ENCODE assay signal across 14 cellular contexts in the genomic region with DNA sequence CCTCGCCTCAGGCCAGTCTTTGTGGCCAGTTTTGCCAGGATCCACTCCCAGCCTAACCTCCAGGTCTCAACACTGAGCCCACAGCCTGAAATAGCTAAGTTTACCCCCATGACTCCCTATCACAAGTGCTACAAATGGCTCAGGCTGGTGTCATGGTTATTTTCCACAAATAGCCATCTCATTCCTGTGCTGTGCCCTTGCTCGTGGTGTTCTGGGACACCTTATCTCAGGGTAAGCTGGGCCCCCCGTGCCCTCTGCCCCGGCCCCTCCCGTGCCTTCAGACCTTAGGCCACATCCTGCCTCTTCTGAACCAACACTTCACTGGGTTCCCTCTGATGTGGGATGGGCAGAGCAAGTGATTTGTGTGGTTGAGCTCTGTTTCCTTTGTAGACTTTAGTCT.
DNase-seq lines count a peak whose midpoint lies in the region; ATAC-seq, FAIRE-seq and TF ChIP-seq lines count a peak whose summit lies in the region.
"Had no signal": no experiment of that assay in that cellular context is flagged by ENCODE, and none has a peak within 500 bp of the region (broad histone marks: within the 10 kb centered on the region; RNA-seq: fewer than 3 reads in every experiment).

No MANE protein-coding gene starts in this region.

- no peaks in the 10 kb centered on the region for H3K9me3 Mint-ChIP-seq in activated CD8-positive, alpha-beta T cell treated with anti-CD3 and anti-CD28 coated beads, Interleukin-2, amount 10 ng/mL, durations not matched to agents 7 days and 5 days (ENCODE audit: insufficient read depth)

- TF ChIP-seq CTCF in HepG2 (CRISPR knock-in tag; IDR thresholded peaks at IDR 0.05): no peak
- no peak for TF ChIP-seq CTCF in right lobe of liver (IDR thresholded peaks at IDR 0.05)
- no peak for TF ChIP-seq CTCF in testis (IDR thresholded peaks at IDR 0.05)

- in situ Hi-C loops in HepG2 (cut with HindIII; ENCODE audit: extremely low pct_ligation_motif_present, low pct_unique_long_range_greater_than_20kb): no loop called here

- WGBS in HepG2 (ENCODE audit: low lambda C conversion rate): 6% methylated on average over 4 of the region's 5 CpGs
- 100% methylated on average over 1 of the region's 5 CpGs for WGBS in right lobe of liver (ENCODE audit: insufficient coverage, low coverage, low lambda C conversion rate, missing lambda C conversion rate)
- 44% methylated on average over 5 of the region's 5 CpGs for WGBS in right cardiac atrium
- WGBS in testis, 2 donors: 66 to 69% methylated on average over 5 of the region's 5 CpGs

- no peak overlapping the region for H2AFZ ChIP-seq in HepG2 (ENCODE audit: low read length)

- H3K36me3 Mint-ChIP-seq in activated CD8-positive, alpha-beta T cell treated with anti-CD3 and anti-CD28 coated beads, Interleukin-2, amount 10 ng/mL, durations not matched to agents 7 days and 5 days (ENCODE audit: low read depth): no peaks in the 10 kb centered on the region
- H3K36me3 Mint-ChIP-seq: activated naive CD8-positive, alpha-beta T cell had no signal

- POLR2A ChIA-PET in HepG2 (lab: Yijun Ruan, JAX): no interaction called here
- POLR2A ChIA-PET in activated CD8-positive, alpha-beta T cell treated with anti-CD3 and anti-CD28 coated beads, Interleukin-2, amount 10 ng/mL, durations not matched to agents 7 days and 5 days (lab: Charles Lee): no interaction called here

- TF ChIP-seq EP300 in HepG2 (IDR thresholded peaks at IDR 0.05; ENCODE audit: low read depth in 2 of 2, low read length in 2 of 2) (no peak), HepG2 (CRISPR knock-in tag; IDR thresholded peaks at IDR 0.05; ENCODE audit: borderline replicate concordance) (no peak)

- no peaks in the 10 kb centered on the region for H3K79me2 ChIP-seq in HepG2 (ENCODE audit: insufficient read depth, low read length)

- CTCF ChIA-PET in HepG2 (lab: Yijun Ruan, JAX; ENCODE audit: low intra/inter-chr PET ratio, low total read pairs): no interaction called here
- CTCF ChIA-PET in activated CD8-positive, alpha-beta T cell treated with anti-CD3 and anti-CD28 coated beads, Interleukin-2, amount 10 ng/mL, durations not matched to agents 7 days and 5 days (lab: Charles Lee): interaction anchor here (1.0 kb wide), 2 partner anchors 15 to 93 kb away, joined by 3 to 5 read pairs; a partner anchor contains a TSS

- intact Hi-C loops in HepG2 (cut with micrococcal nuclease; ENCODE audit: unreplicated experiment) (no loop called here), right lobe of liver (cut with DNase I) (no loop called here), right cardiac atrium (cut with DNase I) (no loop called here), testis (cut with DNase I; ENCODE audit: low total_unique reads) (no loop called here), posterior vena cava (cut with DNase I) (no loop called here)

- H3K36me3 ChIP-seq in HepG2 (replicated peaks in 1 of 2; ENCODE audit: control insufficient read depth in 1 of 2, insufficient read depth in 2 of 2, low read length in 2 of 2): no peaks in the 10 kb centered on the region
- no peaks in the 10 kb centered on the region for H3K36me3 ChIP-seq in right lobe of liver
- no peaks in the 10 kb centered on the region for H3K36me3 ChIP-seq in testis (ENCODE audit: low read depth, missing control alignments)

- H3K4me3 ChIP-seq in HepG2 (replicated peaks in 1 of 3; ENCODE audit: insufficient read depth in 1 of 3, low read depth in 2 of 3, low read length in 3 of 3): no peak overlapping the region
- no peak overlapping the region for H3K4me3 ChIP-seq in right lobe of liver
- H3K4me3 ChIP-seq in right cardiac atrium (ENCODE audit: low read length): no peak overlapping the region
- H3K4me3 ChIP-seq in testis: no peak overlapping the region

- H3K9me3 ChIP-seq in HepG2 (ENCODE audit: low read length) (no peaks in the 10 kb centered on the region), right lobe of liver (no peaks in the 10 kb centered on the region), right cardiac atrium (ENCODE audit: control insufficient read depth, low read length) (no peaks in the 10 kb centered on the region), testis (no peaks in the 10 kb centered on the region)

- peaks cover 77% of the 10 kb centered on the region for H3K27me3 Mint-ChIP-seq in activated CD8-positive, alpha-beta T cell treated with anti-CD3 and anti-CD28 coated beads, Interleukin-2, amount 10 ng/mL, durations not matched to agents 7 days and 5 days (ENCODE audit: low read depth)

- H3K4me1 ChIP-seq in HepG2 (ENCODE audit: insufficient read depth, low read length) (peaks cover 24% of the 10 kb centered on the region), right lobe of liver (no peaks in the 10 kb centered on the region), right cardiac atrium (ENCODE audit: control insufficient read depth, insufficient read depth, low read length) (peaks cover 4% of the 10 kb centered on the region), testis (no peaks in the 10 kb centered on the region)

- no peak overlapping the region for H3K4me2 ChIP-seq in HepG2 (ENCODE audit: low read depth, low read length)

- TF ChIP-seq POLR2A in HepG2 (IDR thresholded peaks at IDR 0.05; ENCODE audit: insufficient read depth in 1 of 2, low read depth in 2 of 2, low read length in 2 of 2) (no peak), right lobe of liver (IDR thresholded peaks at IDR 0.05) (no peak), testis (IDR thresholded peaks at IDR 0.05) (no peak)

- H3K27me3 ChIP-seq in HepG2 (ENCODE audit: control insufficient read depth in 1 of 2, insufficient read depth in 2 of 2, low read length in 2 of 2): peaks cover 1 to 11% of the 10 kb centered on the region in 2 experiments; a peak in 2 of 5 replicates
- no peaks in the 10 kb centered on the region for H3K27me3 ChIP-seq in right lobe of liver
- no peaks in the 10 kb centered on the region for H3K27me3 ChIP-seq in right cardiac atrium (ENCODE audit: control insufficient read depth, insufficient read depth)
- no peaks in the 10 kb centered on the region for H3K27me3 ChIP-seq in testis

- BruUV-seq in HepG2 (replicated peaks; lab: Mats Ljungman, UMichigan): no TSS peak

- peaks cover 22% of the 10 kb centered on the region for H3K4me1 Mint-ChIP-seq in activated CD8-positive, alpha-beta T cell treated with anti-CD3 and anti-CD28 coated beads, Interleukin-2, amount 10 ng/mL, durations not matched to agents 7 days and 5 days (ENCODE audit: low read depth)

- peak; percentile 35; the same call in 2 of the 3 replicates for ATAC-seq in HepG2
- ATAC-seq in right lobe of liver: no peak
- ATAC-seq in activated CD8-positive, alpha-beta T cell treated with anti-CD3 and anti-CD28 coated beads, Interleukin-2, amount 10 ng/mL, durations not matched to agents 7 days and 5 days: peak; percentile 91
- ATAC-seq in right cardiac atrium: peak; percentile 89 to 92

- no peak overlapping the region for H3K9ac ChIP-seq in HepG2 (ENCODE audit: insufficient read depth, low read depth, low read length)

- no peak for FAIRE-seq in HepG2 (lab: Jason Lieb, UNC)

- H3K27ac ChIP-seq in HepG2 (ENCODE audit: extremely low read length, insufficient read depth, low read length) (no peak overlapping the region), right lobe of liver (no peak overlapping the region), right cardiac atrium (ENCODE audit: low read length) (peak overlapping the region; percentile 81), testis (no peak overlapping the region)
- H3K27ac ChIP-seq: RWPE1 had no signal

- no peaks in the 10 kb centered on the region for H4K20me1 ChIP-seq in HepG2 (ENCODE audit: insufficient read depth, low read length)

- no peak for TF ChIP-seq RAD21 in HepG2 (CRISPR knock-in tag; IDR thresholded peaks at IDR 0.05)

- no peak overlapping the region for H3K4me3 Mint-ChIP-seq in activated CD8-positive, alpha-beta T cell treated with anti-CD3 and anti-CD28 coated beads, Interleukin-2, amount 10 ng/mL, durations not matched to agents 7 days and 5 days
- H3K4me3 Mint-ChIP-seq: activated naive CD8-positive, alpha-beta T cell had no signal

- no peak overlapping the region for H3K27ac Mint-ChIP-seq in activated CD8-positive, alpha-beta T cell treated with anti-CD3 and anti-CD28 coated beads, Interleukin-2, amount 10 ng/mL, durations not matched to agents 7 days and 5 days
- H3K27ac Mint-ChIP-seq: activated naive CD8-positive, alpha-beta T cell; naive B cell had no signal

- DNase-seq in HepG2 (ENCODE audit: low spot score) (peak; percentile 27), right lobe of liver (no peak), right cardiac atrium (peak; percentile 52 to 83 (median 81)), testis (peak; percentile 1), SHP77 (lab: John Stamatoyannopoulos, UW) (no peak), GM19240 (ENCODE audit: insufficient read length, low spot score) (no peak), posterior vena cava (ENCODE audit: low spot score) (no peak)
- DNase-seq in activated CD8-positive, alpha-beta T cell treated with anti-CD3 and anti-CD28 coated beads, Interleukin-2, amount 10 ng/mL, durations not matched to agents 7 days and 5 days: peak; percentile 81
- DNase-seq: dermis blood vessel endothelial cell, GDM1, MV-4-11, naive B cell had no signal

TF ChIP-seq in HepG2, 621 proteins besides CTCF, POLR2A, EP300 and RAD21:
- TF ChIP-seq HNF4A (CRISPR knock-in tag; IDR thresholded peaks at IDR 0.05): peak; percentile 16; the same call in 1 of the 2 replicates
- TF ChIP-seq, protein P1, sequence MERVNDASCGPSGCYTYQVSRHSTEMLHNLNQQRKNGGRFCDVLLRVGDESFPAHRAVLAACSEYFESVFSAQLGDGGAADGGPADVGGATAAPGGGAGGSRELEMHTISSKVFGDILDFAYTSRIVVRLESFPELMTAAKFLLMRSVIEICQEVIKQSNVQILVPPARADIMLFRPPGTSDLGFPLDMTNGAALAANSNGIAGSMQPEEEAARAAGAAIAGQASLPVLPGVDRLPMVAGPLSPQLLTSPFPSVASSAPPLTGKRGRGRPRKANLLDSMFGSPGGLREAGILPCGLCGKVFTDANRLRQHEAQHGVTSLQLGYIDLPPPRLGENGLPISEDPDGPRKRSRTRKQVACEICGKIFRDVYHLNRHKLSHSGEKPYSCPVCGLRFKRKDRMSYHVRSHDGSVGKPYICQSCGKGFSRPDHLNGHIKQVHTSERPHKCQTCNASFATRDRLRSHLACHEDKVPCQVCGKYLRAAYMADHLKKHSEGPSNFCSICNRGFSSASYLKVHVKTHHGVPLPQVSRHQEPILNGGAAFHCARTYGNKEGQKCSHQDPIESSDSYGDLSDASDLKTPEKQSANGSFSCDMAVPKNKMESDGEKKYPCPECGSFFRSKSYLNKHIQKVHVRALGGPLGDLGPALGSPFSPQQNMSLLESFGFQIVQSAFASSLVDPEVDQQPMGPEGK (CRISPR knock-in tag; IDR thresholded peaks at IDR 0.05): peak; percentile 76
- no peak for TF ChIP-seq RBM39 (IDR thresholded peaks at IDR 0.05; ENCODE audit: low read depth, low read length, poor library complexity, severe bottlenecking)

Comparison
In these comparisons a context has a peak if more than half of its experiments do, and no peak if none do; other contexts are left out.
1. ATAC-seq: peak in HepG2 (single experiment), activated CD8-positive, alpha-beta T cell treated with anti-CD3 and anti-CD28 coated beads, Interleukin-2, amount 10 ng/mL, durations not matched to agents 7 days and 5 days (single experiment) and right cardiac atrium (2 of 2); none in right lobe of liver (0 of 4).
2. DNase-seq: peak in HepG2 (single experiment), activated CD8-positive, alpha-beta T cell treated with anti-CD3 and anti-CD28 coated beads, Interleukin-2, amount 10 ng/mL, durations not matched to agents 7 days and 5 days (single experiment), right cardiac atrium (3 of 3) and testis (single experiment); none in right lobe of liver (0 of 3), SHP77 (0 of 2), GM19240 (single experiment) and posterior vena cava (single experiment).